1 cellular context compared by ENCODE assay signal in genomic region chr2:121254748-121255147, GRCh38.
TF ChIP-seq lines count a peak whose summit lies in the region.

No MANE protein-coding gene starts in this region.

TF ChIP-seq in IMR-90, 13 proteins besides CTCF, POLR2A, EP300 and RAD21 (continued from another document):
- TF ChIP-seq ELK1 (IDR thresholded peaks at IDR 0.05; ENCODE audit: borderline replicate concordance, low read depth, low read length) = no peak
- TF ChIP-seq FOS (IDR thresholded peaks at IDR 0.05; ENCODE audit: low read depth, low read length) = no peak
- TF ChIP-seq RCOR1 (IDR thresholded peaks at IDR 0.05; ENCODE audit: insufficient replicate concordance, low read length) = no peak
- no peak for TF ChIP-seq NFE2L2 (IDR thresholded peaks at IDR 0.05; ENCODE audit: low read depth, low read length)
- TF ChIP-seq BHLHE40 (IDR thresholded peaks at IDR 0.05; ENCODE audit: low read depth, low read length) = no peak
- TF ChIP-seq MAFK (IDR thresholded peaks at IDR 0.05; ENCODE audit: low read depth, low read length) = no peak
